ENCODE assay signal across 14 cellular contexts in the genomic region with DNA sequence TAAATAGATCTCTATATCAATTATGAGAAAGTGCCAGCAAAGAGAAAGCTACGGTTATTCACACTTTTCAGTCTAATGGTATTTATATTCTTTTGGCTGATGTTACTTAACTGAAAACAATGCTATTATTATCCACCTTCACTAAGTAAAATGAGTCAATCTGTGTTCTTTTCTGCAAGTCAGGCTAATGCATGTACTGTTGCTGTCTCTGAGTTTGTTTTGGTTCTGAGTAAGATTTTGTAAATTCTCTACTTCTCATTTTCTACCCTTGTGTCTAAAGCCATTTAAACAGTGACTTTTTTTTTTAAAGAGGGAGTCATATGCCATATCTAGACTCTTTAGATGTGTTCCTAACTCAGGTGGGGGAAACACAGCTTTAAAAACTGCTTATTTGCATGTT.
A peak's percentile ranks its signal among the peaks of the same experiment; 100 is the strongest.
DNase-seq lines count a peak whose midpoint lies in the region; ATAC-seq lines count a peak whose summit lies in the region.
"Had no signal": no experiment of that assay in that cellular context is flagged by ENCODE, and none has a peak within 500 bp of the region (broad histone marks: within the 10 kb centered on the region; RNA-seq: fewer than 3 reads in every experiment).

No MANE protein-coding gene starts in this region.

- ATAC-seq in GM18868 (IDR thresholded peaks at IDR 0.05; ENCODE audit: unreplicated experiment) (peak; percentile 53), HG02870 (IDR thresholded peaks at IDR 0.05; ENCODE audit: unreplicated experiment) (peak; percentile 55), HG03469 (IDR thresholded peaks at IDR 0.05; ENCODE audit: unreplicated experiment) (peak; percentile 59)
- ATAC-seq: HepG2 had no signal

- no peaks in the 10 kb centered on the region for H3K36me3 ChIP-seq in effector memory CD4-positive, alpha-beta T cell (ENCODE audit: control insufficient read depth, insufficient read depth, low read length)
- H3K36me3 ChIP-seq: HAP-1 had no signal

- H3K4me3 ChIP-seq in effector memory CD4-positive, alpha-beta T cell (ENCODE audit: insufficient read depth, low read depth, low read length, poor library complexity, severe bottlenecking) = no peak overlapping the region
- H3K4me3 ChIP-seq: HAP-1 had no signal

- H3K9me3 ChIP-seq in effector memory CD4-positive, alpha-beta T cell (ENCODE audit: control insufficient read depth, low read length) = no peaks in the 10 kb centered on the region
- H3K9me3 ChIP-seq: HAP-1 had no signal

- no peaks in the 10 kb centered on the region for H3K27me3 ChIP-seq in effector memory CD4-positive, alpha-beta T cell (replicated peaks; ENCODE audit: control insufficient read depth, insufficient read depth, low read length, poor library complexity, severe bottlenecking)

- no peak overlapping the region for H3K27ac ChIP-seq in effector memory CD4-positive, alpha-beta T cell (ENCODE audit: insufficient read depth, low read length, poor library complexity, severe bottlenecking)
- H3K27ac ChIP-seq: KMS-11 had no signal

- no peaks in the 10 kb centered on the region for H3K4me1 ChIP-seq in effector memory CD4-positive, alpha-beta T cell (ENCODE audit: control insufficient read depth, insufficient read depth, low read length, poor library complexity, severe bottlenecking)
- H3K4me1 ChIP-seq: HAP-1 had no signal

- no peak for DNase-seq in effector memory CD4-positive, alpha-beta T cell
- no peak for DNase-seq in DMS79 treated with DMSO at 0.1 percent for 48 hours (lab: John Stamatoyannopoulos, UW)
- no peak for DNase-seq in MV-4-11 (lab: John Stamatoyannopoulos, UW)
- no peak for DNase-seq in NCI-H2029 treated with DMSO at 0.1 percent for 48 hours (lab: John Stamatoyannopoulos, UW)
- DNase-seq: C1 segment of cervical spinal cord; CD4-positive, alpha-beta T cell; DMS79; GDM1 had no signal
